ENCODE assay signal across 14 cellular contexts in genomic region chr9:4277531-4277991, GRCh38. TPM values are rescaled to one million over a fixed set of nuclear protein-coding genes. Genes with fewer than 3 reads are reported as not detected.
DNase-seq lines count a peak whose midpoint lies in the region; ATAC-seq and TF ChIP-seq lines count a peak whose summit lies in the region.
"Had no signal": no experiment of that assay in that cellular context is flagged by ENCODE, and none has a peak within 500 bp of the region (broad histone marks: within the 10 kb centered on the region; RNA-seq: fewer than 3 reads in every experiment).

No MANE protein-coding gene starts in this region.

- H3K4me3 ChIP-seq in choroid plexus epithelial cell (ENCODE audit: low read depth, low read length) (no peak overlapping the region), mucosa of descending colon (no peak overlapping the region), colonic mucosa (no peak overlapping the region), dorsolateral prefrontal cortex (peak overlapping the region in 3 of 59 donors; percentile 10 to 30 (median 15))
- H3K4me3 ChIP-seq: breast epithelium, Peyer's patch, tibial artery had no signal

- no peak for TF ChIP-seq CTCF in choroid plexus epithelial cell (conservative IDR thresholded peaks at IDR 0.05; ENCODE audit: low read depth, low read length)
- no peak for TF ChIP-seq CTCF in mucosa of descending colon (IDR thresholded peaks at IDR 0.05)
- TF ChIP-seq CTCF in colonic mucosa (IDR thresholded peaks at IDR 0.05), result no peak
- no peak for TF ChIP-seq CTCF in dorsolateral prefrontal cortex (IDR thresholded peaks at IDR 0.05 in 54 of 56, conservative IDR thresholded peaks at IDR 0.05 in 2 of 56; ENCODE audit: low read depth in 1 of 56, partially characterized antibody in 56 of 56)

- H3K36me3 ChIP-seq in mucosa of descending colon (ENCODE audit: low read depth) (no peaks in the 10 kb centered on the region), colonic mucosa (no peaks in the 10 kb centered on the region)
- H3K36me3 ChIP-seq: breast epithelium, Peyer's patch, tibial artery had no signal

- H3K27me3 ChIP-seq in colonic mucosa (no peaks in the 10 kb centered on the region), dorsolateral prefrontal cortex (no peaks in the 10 kb centered on the region)
- H3K27me3 ChIP-seq: breast epithelium, Peyer's patch, tibial artery had no signal

- no peak overlapping the region for H3K9ac ChIP-seq in colonic mucosa (ENCODE audit: low read depth in 2 of 2, low read length in 2 of 2)

- H3K9me3 ChIP-seq in mucosa of descending colon (no peaks in the 10 kb centered on the region), colonic mucosa (no peaks in the 10 kb centered on the region)
- H3K9me3 ChIP-seq: breast epithelium, Peyer's patch, tibial artery had no signal

- H3K27ac ChIP-seq in colonic mucosa (no peak overlapping the region), dorsolateral prefrontal cortex (no peak overlapping the region)
- H3K27ac ChIP-seq: breast epithelium, HL-60, Peyer's patch, tibial artery had no signal

- intact Hi-C loops in mucosa of descending colon (cut with DNase I, micrococcal nuclease), result no loop called here
- intact Hi-C loops in colonic mucosa (cut with DNase I), result no loop called here
- intact Hi-C loops in dorsolateral prefrontal cortex (cut with DNase I), result no loop called here

- ATAC-seq in mucosa of descending colon, result peak; percentile 81
- no peak for ATAC-seq in GM19463 (IDR thresholded peaks at IDR 0.05; ENCODE audit: unreplicated experiment)
- ATAC-seq: natural killer cell had no signal

- DNase-seq in HT-29 (ENCODE audit: low spot score) (peak; percentile 84), choroid plexus epithelial cell (ENCODE audit: low read depth) (peak; percentile 50), mucosa of descending colon (peak in 1 of 3 donors; percentile 10), NCI-H128 (lab: John Stamatoyannopoulos, UW; ENCODE audit: unreplicated experiment) (no peak), colonic mucosa (no peak), dorsolateral prefrontal cortex (no peak)
- DNase-seq: activated CD4-positive, alpha-beta memory T cell treated with anti-CD3 and anti-CD28 coated beads, Interleukin-2, amount 10 ng/mL, durations not matched to agents 7 days and 5 days; activated effector memory CD4-positive, alpha-beta T cell treated with Interleukin-2 at 50 U/mL for 16 hours; natural killer cell; Peyer's patch; tibial artery had no signal

- H3K4me1 ChIP-seq in mucosa of descending colon (ENCODE audit: low read depth), result peaks cover 8% of the 10 kb centered on the region
- H3K4me1 ChIP-seq in colonic mucosa, result no peaks in the 10 kb centered on the region
- H3K4me1 ChIP-seq: breast epithelium, Peyer's patch had no signal

RNA-seq across cellular contexts. Expression of gene GLIS3, which starts 22.3 kb away (rescaled TPM):
- total RNA-seq in HT-29 (2014; rRNA removed; shearing (Covaris generic)), result 4.8 and 6.6 TPM in 2 replicates
- 10 to 100 TPM; 14.3 to 25.7 (median 15.8) TPM for total RNA-seq in mucosa of descending colon
- 10 to 100 TPM; 10.1 to 17.6 TPM for total RNA-seq in colonic mucosa
- total RNA-seq in dorsolateral prefrontal cortex, result 100 to 1,000 TPM in 1 of 120 experiments, 10 to 100 TPM in 119; 13.7 to 107 (median 44.3) TPM

Comparison
In these comparisons a context has a peak if more than half of its experiments do, and no peak if none do; other contexts are left out.
1. DNase-seq: peak in HT-29 (single experiment) and choroid plexus epithelial cell (single experiment); none in NCI-H128 (single experiment), colonic mucosa (single experiment) and dorsolateral prefrontal cortex (0 of 10).